12 cellular contexts compared by ENCODE assay signal in the genomic region with DNA sequence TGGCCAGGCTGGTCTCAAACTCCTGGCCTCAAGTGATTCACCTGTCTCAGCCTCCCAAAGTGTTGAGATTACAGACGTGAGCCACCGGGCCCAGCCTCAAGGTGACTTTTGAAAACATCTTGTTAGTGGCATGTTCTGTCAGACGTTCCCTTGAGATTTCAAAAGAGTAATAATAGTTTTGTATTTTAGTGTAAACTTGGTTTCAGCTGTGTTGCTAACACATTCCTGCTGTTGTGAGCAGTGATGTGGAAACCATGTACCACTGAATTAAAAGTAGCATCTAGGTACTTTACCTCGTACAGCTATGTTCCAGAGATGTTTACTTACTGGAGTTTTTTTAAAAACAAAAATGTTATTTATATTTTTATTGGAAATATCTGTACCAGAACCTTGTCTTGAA.
"Had no signal": no experiment of that assay in that cellular context is flagged by ENCODE, and none has a peak within 500 bp of the region (broad histone marks: within the 10 kb centered on the region; RNA-seq: fewer than 3 reads in every experiment).

No MANE protein-coding gene starts in this region.

- H3K27me3 ChIP-seq: breast epithelium, esophagus muscularis mucosa, neural progenitor cell, ovary, suprapubic skin had no signal

- H3K36me3 Mint-ChIP-seq: neural progenitor cell had no signal

- H3K9ac ChIP-seq: neural progenitor cell had no signal

- H3K4me2 ChIP-seq: neural progenitor cell had no signal

- H3K9me3 Mint-ChIP-seq: activated CD4-positive, alpha-beta memory T cell treated with anti-CD3 and anti-CD28 coated beads for 36 hours; neural progenitor cell; type B pancreatic cell had no signal

- H3K4me3 ChIP-seq: breast epithelium, esophagus muscularis mucosa, neural progenitor cell, ovary, suprapubic skin had no signal

- H3K27ac Mint-ChIP-seq: activated CD4-positive, alpha-beta memory T cell treated with anti-CD3 and anti-CD28 coated beads for 36 hours; neural progenitor cell; type B pancreatic cell had no signal

- H3K27ac ChIP-seq: breast epithelium, esophagus muscularis mucosa, neural progenitor cell, ovary, suprapubic skin had no signal

- ATAC-seq: stimulated activated naive CD8-positive, alpha-beta T cell treated with anti-CD3 and anti-CD28 coated beads, Interleukin-15, Interleukin-2, amounts not matched to agents 100 U/mL and 50 U/mL, for 24 hours had no signal

- H3K36me3 ChIP-seq: breast epithelium, esophagus muscularis mucosa, neural progenitor cell, ovary, suprapubic skin had no signal

- DNase-seq: activated CD4-positive, alpha-beta memory T cell treated with anti-CD3 and anti-CD28 coated beads for 36 hours; activated CD4-positive, alpha-beta T cell treated with anti-CD3 and anti-CD28 coated beads for 1 hour; activated naive CD4-positive, alpha-beta T cell; aorta; ovary; stimulated activated CD4-positive, alpha-beta T cell treated with anti-CD3 and anti-CD28 coated beads, Interleukin-2, amount 100 ng/mL, for 48 hours; stimulated activated naive CD8-positive, alpha-beta T cell treated with anti-CD3 and anti-CD28 coated beads, Interleukin-15, Interleukin-2, amounts not matched to agents 100 U/mL and 50 U/mL, for 24 hours had no signal

- H3K9me3 ChIP-seq: breast epithelium, esophagus muscularis mucosa, ovary, suprapubic skin had no signal

- H3K27me3 Mint-ChIP-seq: activated CD4-positive, alpha-beta memory T cell treated with anti-CD3 and anti-CD28 coated beads for 36 hours; type B pancreatic cell had no signal

- H3K4me3 Mint-ChIP-seq: activated CD4-positive, alpha-beta memory T cell treated with anti-CD3 and anti-CD28 coated beads for 36 hours; neural progenitor cell; type B pancreatic cell had no signal

- H3K4me1 ChIP-seq: breast epithelium, neural progenitor cell had no signal

- H2AFZ ChIP-seq: neural progenitor cell had no signal
